In genomic region chr1:112144738-112145426, GRCh38 we compare ENCODE assay signal across 22 cellular contexts.
DNase-seq lines count a peak whose midpoint lies in the region; ATAC-seq lines count a peak whose summit lies in the region.
"Had no signal": no experiment of that assay in that cellular context is flagged by ENCODE, and none has a peak within 500 bp of the region (broad histone marks: within the 10 kb centered on the region; RNA-seq: fewer than 3 reads in every experiment).

No MANE protein-coding gene starts in this region.

- intact Hi-C loops in right cardiac atrium (cut with DNase I) = no loop called here
- intact Hi-C loops in naive thymus-derived CD4-positive, alpha-beta T cell (cut with micrococcal nuclease) = no loop called here
- intact Hi-C loops in aorta (cut with DNase I) = no loop called here

- peaks cover 0 to 21% (median 12%) of the 10 kb centered on the region in 11 donors for H3K9me3 Mint-ChIP-seq in naive thymus-derived CD4-positive, alpha-beta T cell

- peaks cover 24% of the 10 kb centered on the region for H3K4me1 ChIP-seq in BLaER1
- no peaks in the 10 kb centered on the region for H3K4me1 ChIP-seq in right cardiac atrium (ENCODE audit: control insufficient read depth, insufficient read depth, low read length)
- no peaks in the 10 kb centered on the region for H3K4me1 ChIP-seq in naive thymus-derived CD4-positive, alpha-beta T cell (ENCODE audit: control insufficient read depth in 2 of 2, insufficient read depth in 2 of 2, low read length in 2 of 2)
- H3K4me1 ChIP-seq in aorta (ENCODE audit: control insufficient read depth in 1 of 2, insufficient read depth in 2 of 2, low read length in 2 of 2) = no peaks in the 10 kb centered on the region
- H3K4me1 ChIP-seq: foreskin keratinocyte, HAP-1, lower lobe of right lung had no signal

- in situ Hi-C loops in G401 (cut with HindIII; ENCODE audit: low sequenced_read_pairs) = no loop called here

- DNase-seq in G401 (ENCODE audit: low spot score) (peak; percentile 77), NCI-H446 treated with DMSO at 0.1 percent for 48 hours (lab: John Stamatoyannopoulos, UW) (peak; percentile 86), right cardiac atrium (peak; percentile 22 to 55 (median 50)), aorta (no peak)
- no peak for DNase-seq in naive thymus-derived CD4-positive, alpha-beta T cell
- DNase-seq in activated effector memory CD4-positive, alpha-beta T cell treated with Interleukin-2 at 50 U/mL for 16 hours = no peak
- DNase-seq: activated CD4-positive, alpha-beta T cell treated with anti-CD3 and anti-CD28 coated beads, Interleukin-2, amount 10 ng/mL, durations not matched to agents 7 days and 5 days; CD4-positive, alpha-beta T cell; effector CD8-positive, alpha-beta T cell; foreskin keratinocyte; islet precursor cell; lower lobe of right lung; NCI-H2029 treated with DMSO at 0.1 percent for 48 hours; Peyer's patch; stimulated activated CD4-positive, alpha-beta T cell treated with anti-CD3 and anti-CD28 coated beads, Interleukin-2, amount 100 ng/mL, for 24 hours had no signal

- no peak overlapping the region for H3K27ac Mint-ChIP-seq in naive thymus-derived CD4-positive, alpha-beta T cell
- H3K27ac Mint-ChIP-seq: activated CD4-positive, alpha-beta T cell treated with anti-CD3 and anti-CD28 coated beads, Interleukin-2, amount 10 ng/mL, durations not matched to agents 7 days and 5 days; activated naive CD4-positive, alpha-beta T cell treated with anti-CD3 and anti-CD28 coated beads, Interleukin-2, amount 50 U/mL, for 72 hours; CD4-positive, alpha-beta T cell; stimulated activated effector memory CD8-positive, alpha-beta T cell treated with anti-CD3 and anti-CD28 coated beads, Interleukin-12 subunit alpha, Interleukin-12 subunit beta, amount 100 ng/mL, for 72 hours had no signal

- 44% methylated on average over 4 of the region's 4 CpGs for WGBS in right cardiac atrium
- WGBS in aorta, 2 donors = 59 to 61% methylated on average over 4 of the region's 4 CpGs

- ATAC-seq in right cardiac atrium (peak; percentile 85 to 86), aorta (ENCODE audit: low FRiP score) (no peak)
- ATAC-seq in naive thymus-derived CD4-positive, alpha-beta T cell = no peak
- ATAC-seq: activated naive CD4-positive, alpha-beta T cell treated with anti-CD3 and anti-CD28 coated beads, Interleukin-2, amount 50 U/mL, for 72 hours; foreskin keratinocyte; lower lobe of right lung; stimulated activated effector memory CD8-positive, alpha-beta T cell treated with anti-CD3 and anti-CD28 coated beads, Interleukin-12 subunit alpha, Interleukin-12 subunit beta, amount 100 ng/mL, for 72 hours had no signal

- POLR2A ChIA-PET in naive thymus-derived CD4-positive, alpha-beta T cell (lab: Charles Lee) = no interaction called here

- no peaks in the 10 kb centered on the region for H4K20me1 ChIP-seq in BLaER1

- H3K4me1 Mint-ChIP-seq in naive thymus-derived CD4-positive, alpha-beta T cell = no peaks in the 10 kb centered on the region
- H3K4me1 Mint-ChIP-seq: activated CD4-positive, alpha-beta T cell treated with anti-CD3 and anti-CD28 coated beads, Interleukin-2, amount 10 ng/mL, durations not matched to agents 7 days and 5 days; stimulated activated effector memory CD8-positive, alpha-beta T cell treated with anti-CD3 and anti-CD28 coated beads, Interleukin-12 subunit alpha, Interleukin-12 subunit beta, amount 100 ng/mL, for 72 hours had no signal

- H3K36me3 ChIP-seq in BLaER1 (no peaks in the 10 kb centered on the region), aorta (ENCODE audit: control insufficient read depth in 1 of 2, insufficient read depth in 2 of 2, low read length in 1 of 2) (no peaks in the 10 kb centered on the region)
- no peaks in the 10 kb centered on the region for H3K36me3 ChIP-seq in naive thymus-derived CD4-positive, alpha-beta T cell (ENCODE audit: control insufficient read depth in 2 of 3, insufficient read depth in 3 of 3, low read length in 3 of 3)
- H3K36me3 ChIP-seq: HAP-1, lower lobe of right lung, Peyer's patch, WERI-Rb-1 had no signal

- H3K4me3 ChIP-seq in BLaER1 = no peak overlapping the region
- no peak overlapping the region for H3K4me3 ChIP-seq in right cardiac atrium (ENCODE audit: low read length)
- no peak overlapping the region for H3K4me3 ChIP-seq in naive thymus-derived CD4-positive, alpha-beta T cell (ENCODE audit: low read length)
- no peak overlapping the region for H3K4me3 ChIP-seq in aorta (ENCODE audit: low read length in 2 of 2)
- H3K4me3 ChIP-seq: HAP-1, lower lobe of right lung, Peyer's patch, SK-N-MC, skin epidermis had no signal

- H3K9ac ChIP-seq in BLaER1 = peak overlapping the region; percentile 16; the same call in 1 of the 2 replicates

- no peaks in the 10 kb centered on the region for H3K27me3 ChIP-seq in BLaER1
- H3K27me3 ChIP-seq in right cardiac atrium (ENCODE audit: control insufficient read depth, insufficient read depth) = no peaks in the 10 kb centered on the region
- H3K27me3 ChIP-seq in naive thymus-derived CD4-positive, alpha-beta T cell (ENCODE audit: control insufficient read depth in 2 of 2, insufficient read depth in 2 of 2, low read length in 2 of 2) = no peaks in the 10 kb centered on the region
- no peaks in the 10 kb centered on the region for H3K27me3 ChIP-seq in aorta (ENCODE audit: control insufficient read depth in 1 of 2, insufficient read depth in 2 of 2, low read length in 1 of 2)
- H3K27me3 ChIP-seq: Peyer's patch had no signal

- H3K4me3 Mint-ChIP-seq in naive thymus-derived CD4-positive, alpha-beta T cell = no peak overlapping the region
- H3K4me3 Mint-ChIP-seq: activated CD4-positive, alpha-beta T cell treated with anti-CD3 and anti-CD28 coated beads, Interleukin-2, amount 10 ng/mL, durations not matched to agents 7 days and 5 days; CD4-positive, alpha-beta T cell; stimulated activated effector memory CD8-positive, alpha-beta T cell treated with anti-CD3 and anti-CD28 coated beads, Interleukin-12 subunit alpha, Interleukin-12 subunit beta, amount 100 ng/mL, for 72 hours had no signal

- CTCF ChIA-PET in naive thymus-derived CD4-positive, alpha-beta T cell (lab: Charles Lee) = no interaction called here

- peaks cover 0 to 11% (median 5%) of the 10 kb centered on the region in 5 donors for H3K36me3 Mint-ChIP-seq in naive thymus-derived CD4-positive, alpha-beta T cell
- H3K36me3 Mint-ChIP-seq: stimulated activated effector memory CD8-positive, alpha-beta T cell treated with anti-CD3 and anti-CD28 coated beads, Interleukin-12 subunit alpha, Interleukin-12 subunit beta, amount 100 ng/mL, for 72 hours had no signal

- H3K4me2 ChIP-seq in BLaER1 = peak overlapping the region; percentile 71

- H3K27ac ChIP-seq in BLaER1 = peak overlapping the region; percentile 23
- H3K27ac ChIP-seq in right cardiac atrium (ENCODE audit: low read length) = peak overlapping the region; percentile 90
- H3K27ac ChIP-seq in naive thymus-derived CD4-positive, alpha-beta T cell (ENCODE audit: low read depth, low read length) = no peak overlapping the region
- H3K27ac ChIP-seq in aorta (ENCODE audit: low read depth in 1 of 2, low read length in 2 of 2) = no peak overlapping the region
- H3K27ac ChIP-seq: foreskin keratinocyte, lower lobe of right lung, Peyer's patch, SK-N-MC, skin epidermis, WERI-Rb-1 had no signal

- H3K9me3 ChIP-seq in BLaER1 (peaks cover 10% of the 10 kb centered on the region), right cardiac atrium (ENCODE audit: control insufficient read depth, low read length) (peaks cover 2% of the 10 kb centered on the region), aorta (ENCODE audit: control insufficient read depth, low read length) (peaks cover 6% of the 10 kb centered on the region)
- peaks cover 0 to 7% (median 0%) of the 10 kb centered on the region in 3 experiments for H3K9me3 ChIP-seq in naive thymus-derived CD4-positive, alpha-beta T cell (ENCODE audit: control insufficient read depth in 2 of 3, low read length in 3 of 3)
- H3K9me3 ChIP-seq: HAP-1 had no signal

- H3K27me3 Mint-ChIP-seq in naive thymus-derived CD4-positive, alpha-beta T cell = peaks cover 0 to 36% (median 22%) of the 10 kb centered on the region in 5 donors
- H3K27me3 Mint-ChIP-seq: activated CD4-positive, alpha-beta T cell treated with anti-CD3 and anti-CD28 coated beads, Interleukin-2, amount 10 ng/mL, durations not matched to agents 7 days and 5 days had no signal

Comparison
In these comparisons a context has a peak if more than half of its experiments do, and no peak if none do; other contexts are left out.
1. H3K27ac ChIP-seq: peak in BLaER1 (single experiment) and right cardiac atrium (single experiment); none in naive thymus-derived CD4-positive, alpha-beta T cell (single experiment) and aorta (0 of 2).
2. DNase-seq: peak in G401 (single experiment), NCI-H446 treated with DMSO at 0.1 percent for 48 hours (single experiment) and right cardiac atrium (3 of 3); none in naive thymus-derived CD4-positive, alpha-beta T cell (0 of 9), aorta (0 of 2) and activated effector memory CD4-positive, alpha-beta T cell treated with Interleukin-2 at 50 U/mL for 16 hours (single experiment).
3. ATAC-seq: peak in right cardiac atrium (2 of 2); none in naive thymus-derived CD4-positive, alpha-beta T cell (single experiment) and aorta (single experiment).